In genomic region chr20:57395111-57395959, GRCh38 we compare ENCODE assay signal across 1 cellular context.
TF ChIP-seq lines count a peak whose summit lies in the region.

No MANE protein-coding gene starts in this region.

TF ChIP-seq in GM23338, 12 proteins besides CTCF, POLR2A, EP300 and RAD21 (continued from another document):
- TF ChIP-seq ETS1 (IDR thresholded peaks at IDR 0.05) (no peak), EZH2phosphoT487 (IDR thresholded peaks at IDR 0.05; ENCODE audit: unreplicated experiment) (no peak), JUNB (IDR thresholded peaks at IDR 0.05; ENCODE audit: unreplicated experiment) (no peak), ZNF331 (CRISPR knock-in tag; IDR thresholded peaks at IDR 0.05; ENCODE audit: low read depth) (no peak), EZH2 (IDR thresholded peaks at IDR 0.05; ENCODE audit: low read depth, unreplicated experiment) (no peak), REST (IDR thresholded peaks at IDR 0.05; ENCODE audit: unreplicated experiment) (no peak), POLR2AphosphoS5 (IDR thresholded peaks at IDR 0.05; ENCODE audit: low read depth) (no peak)
